8 cellular contexts compared by ENCODE assay signal in the genomic region with DNA sequence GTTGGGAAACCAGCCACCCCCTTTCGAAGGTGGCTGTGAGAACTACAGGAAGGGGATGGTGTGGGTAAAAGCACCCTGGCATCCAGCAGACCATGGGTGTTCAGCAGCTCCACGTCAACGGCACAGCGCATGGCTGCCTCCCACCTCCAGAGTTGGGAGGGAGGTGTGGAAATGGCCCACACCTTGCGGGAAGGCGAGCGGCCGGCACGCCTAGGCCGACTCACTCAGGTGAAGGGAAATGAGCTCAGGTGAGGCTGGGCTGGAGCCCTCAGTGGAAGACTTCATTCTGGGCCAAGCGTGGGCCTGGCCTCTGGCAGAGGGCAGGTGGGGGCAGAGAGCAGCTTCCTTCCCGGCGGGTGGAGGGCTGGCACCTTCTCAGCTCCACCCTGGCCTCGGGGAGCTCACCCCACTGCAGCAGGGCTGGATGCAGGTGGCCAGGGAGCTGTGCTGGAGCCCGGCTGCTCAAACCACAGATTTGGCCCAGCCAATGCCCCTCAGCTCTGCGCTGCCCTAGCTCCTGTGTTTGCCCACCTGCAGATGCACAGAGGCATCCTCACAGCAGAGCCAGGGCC. TPM values are rescaled to one million over a fixed set of nuclear protein-coding genes. Genes with fewer than 3 reads are reported as not detected.
A peak's percentile ranks its signal among the peaks of the same experiment; 100 is the strongest.
DNase-seq lines count a peak whose midpoint lies in the region; ATAC-seq lines count a peak whose summit lies in the region.

No MANE protein-coding gene starts in this region.

- peak overlapping the region; percentile 89 for H3K27ac ChIP-seq in CD4-positive, CD25-positive, alpha-beta regulatory T cell (ENCODE audit: insufficient read depth, low read length, poor library complexity, severe bottlenecking)
- H3K27ac ChIP-seq in SJSA1 (peak overlapping the region; percentile 92), epithelial cell of prostate (peak overlapping the region; percentile 99)

- H3K4me1 ChIP-seq in CD4-positive, CD25-positive, alpha-beta regulatory T cell (ENCODE audit: control insufficient read depth, insufficient read depth, low read length, poor library complexity, severe bottlenecking) = peaks cover 100% of the 10 kb centered on the region
- H3K4me1 ChIP-seq in SJSA1 (replicated peaks) = peaks cover 67% of the 10 kb centered on the region

- peak overlapping the region; percentile 91 to 98 (median 94) for H3K27ac Mint-ChIP-seq in CD4-positive, CD25-positive, alpha-beta regulatory T cell
- peak overlapping the region; percentile 97 to 99 for H3K27ac Mint-ChIP-seq in stimulated activated naive CD8-positive, alpha-beta T cell treated with anti-CD3 and anti-CD28 coated beads, Interleukin-15, amount 100 ng/mL, for 72 hours

- peaks cover 12 to 95% (median 58%) of the 10 kb centered on the region in 4 donors for H3K4me1 Mint-ChIP-seq in CD4-positive, CD25-positive, alpha-beta regulatory T cell
- H3K4me1 Mint-ChIP-seq in stimulated activated naive CD8-positive, alpha-beta T cell treated with anti-CD3 and anti-CD28 coated beads, Interleukin-15, amount 100 ng/mL, for 72 hours = peaks cover 100% of the 10 kb centered on the region

- peak overlapping the region; percentile 80 to 95 (median 86) for H3K4me3 Mint-ChIP-seq in CD4-positive, CD25-positive, alpha-beta regulatory T cell
- H3K4me3 Mint-ChIP-seq in stimulated activated naive CD8-positive, alpha-beta T cell treated with anti-CD3 and anti-CD28 coated beads, Interleukin-15, amount 100 ng/mL, for 72 hours = peak overlapping the region; percentile 89 to 97

- H3K9me3 Mint-ChIP-seq in CD4-positive, CD25-positive, alpha-beta regulatory T cell = no peaks in the 10 kb centered on the region
- no peaks in the 10 kb centered on the region for H3K9me3 Mint-ChIP-seq in stimulated activated naive CD8-positive, alpha-beta T cell treated with anti-CD3 and anti-CD28 coated beads, Interleukin-15, amount 100 ng/mL, for 72 hours

- in situ Hi-C loops in ACHN (cut with HindIII; ENCODE audit: low pct_ligation_motif_present, low pct_unique_long_range_greater_than_20kb, low sequenced_read_pairs) = no loop called here

- H3K36me3 Mint-ChIP-seq in CD4-positive, CD25-positive, alpha-beta regulatory T cell = peaks cover 3% of the 10 kb centered on the region

- no peaks in the 10 kb centered on the region for H3K27me3 ChIP-seq in CD4-positive, CD25-positive, alpha-beta regulatory T cell (ENCODE audit: control insufficient read depth, insufficient read depth, low read length)
- H3K27me3 ChIP-seq in SJSA1 (replicated peaks) = no peaks in the 10 kb centered on the region

- no peaks in the 10 kb centered on the region for H3K27me3 Mint-ChIP-seq in CD4-positive, CD25-positive, alpha-beta regulatory T cell
- H3K27me3 Mint-ChIP-seq in stimulated activated naive CD8-positive, alpha-beta T cell treated with anti-CD3 and anti-CD28 coated beads, Interleukin-15, amount 100 ng/mL, for 72 hours = no peaks in the 10 kb centered on the region

- H3K9me3 ChIP-seq in CD4-positive, CD25-positive, alpha-beta regulatory T cell (ENCODE audit: control insufficient read depth in 2 of 2, low read length in 2 of 2) = no peaks in the 10 kb centered on the region
- H3K9me3 ChIP-seq in SJSA1 (replicated peaks) = no peaks in the 10 kb centered on the region

- no peaks in the 10 kb centered on the region for H3K36me3 ChIP-seq in CD4-positive, CD25-positive, alpha-beta regulatory T cell (ENCODE audit: control insufficient read depth, insufficient read depth, low read length)
- H3K36me3 ChIP-seq in SJSA1 = peaks cover 8% of the 10 kb centered on the region

- DNase-seq in CD4-positive, CD25-positive, alpha-beta regulatory T cell = peak in 2 of 3 donors; percentile 25 to 70
- DNase-seq in SJSA1 (ENCODE audit: low read depth in 1 of 2, low spot score in 2 of 2) = no peak
- DNase-seq in epithelial cell of prostate (ENCODE audit: low read depth, low spot score) = no peak
- no peak for DNase-seq in stimulated activated naive CD8-positive, alpha-beta T cell treated with anti-CD3 and anti-CD28 coated beads, Interleukin-15, amount 100 ng/mL, for 72 hours
- no peak for DNase-seq in ACHN
- no peak for DNase-seq in central memory CD4-positive, alpha-beta T cell
- DNase-seq in NCI-H774 (lab: John Stamatoyannopoulos, UW) = no peak

- H3K4me3 ChIP-seq in CD4-positive, CD25-positive, alpha-beta regulatory T cell (ENCODE audit: low read depth, low read length) = peak overlapping the region; percentile 67
- no peak overlapping the region for H3K4me3 ChIP-seq in SJSA1

- ATAC-seq in CD4-positive, CD25-positive, alpha-beta regulatory T cell (ENCODE audit: low read depth in 2 of 2) = peak; percentile 17 to 22
- peak; percentile 15 for ATAC-seq in GM21737 (IDR thresholded peaks at IDR 0.05; ENCODE audit: unreplicated experiment)
- ATAC-seq in stimulated activated naive CD8-positive, alpha-beta T cell treated with anti-CD3 and anti-CD28 coated beads, Interleukin-15, amount 100 ng/mL, for 72 hours = peak; percentile 62

RNA-seq across cellular contexts. Expression of a gene that starts 24.8 kb away (rescaled TPM):
- total RNA-seq in CD4-positive, CD25-positive, alpha-beta regulatory T cell = 1.4 TPM
- 1 to 10 TPM; 1.0 to 2.0 (median 1.5) TPM for polyA plus RNA-seq in CD4-positive, CD25-positive, alpha-beta regulatory T cell
- total RNA-seq in SJSA1 (2014; rRNA removed; shearing (Covaris generic)) = 5.6 and 10.8 TPM in 2 replicates

RNA-seq across cellular contexts. Expression of a gene that starts 29.3 kb away (rescaled TPM):
- 101 TPM for total RNA-seq in CD4-positive, CD25-positive, alpha-beta regulatory T cell
- 1 to 10 TPM; 1.4 to 4.7 (median 2.9) TPM for polyA plus RNA-seq in CD4-positive, CD25-positive, alpha-beta regulatory T cell
- 11.4 and 15.3 TPM in 2 replicates for total RNA-seq in SJSA1 (2014; rRNA removed; shearing (Covaris generic))

Comparison
In these comparisons a context has a peak if more than half of its experiments do, and no peak if none do; other contexts are left out.
1. DNase-seq: peak in CD4-positive, CD25-positive, alpha-beta regulatory T cell (2 of 3); none in SJSA1 (0 of 2), epithelial cell of prostate (single experiment), stimulated activated naive CD8-positive, alpha-beta T cell treated with anti-CD3 and anti-CD28 coated beads, Interleukin-15, amount 100 ng/mL, for 72 hours (0 of 2), ACHN (single experiment), central memory CD4-positive, alpha-beta T cell (single experiment) and NCI-H774 (single experiment).
2. Peak in every context shown above with its lines, with median percentiles within 50 percentile points of each other: ATAC-seq and H3K27ac ChIP-seq.